In the genomic region with DNA sequence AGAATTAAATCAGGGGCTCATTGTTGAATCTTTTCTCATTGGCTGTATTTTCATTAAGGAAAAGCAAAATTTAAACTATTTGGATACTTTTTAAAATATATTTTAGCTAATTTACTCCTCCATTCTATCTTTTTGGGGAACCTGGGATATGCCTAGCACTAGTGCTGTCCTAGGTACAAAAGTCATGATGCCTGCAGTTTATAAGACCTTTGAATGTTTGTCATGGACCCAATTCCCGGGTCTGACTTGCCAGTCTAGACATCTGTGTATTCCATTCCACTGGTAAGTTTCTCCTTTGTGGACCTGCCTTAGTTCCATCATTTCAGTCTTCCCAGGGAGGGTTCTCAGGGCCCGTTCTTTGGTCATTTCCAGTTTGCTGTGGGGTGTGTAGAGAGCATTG, we compare ENCODE assay signal across 27 cellular contexts.
DNase-seq lines count a peak whose midpoint lies in the region; ATAC-seq, FAIRE-seq and TF ChIP-seq lines count a peak whose summit lies in the region.
"Had no signal": no experiment of that assay in that cellular context is flagged by ENCODE, and none has a peak within 500 bp of the region (broad histone marks: within the 10 kb centered on the region; RNA-seq: fewer than 3 reads in every experiment).

No MANE protein-coding gene starts in this region.

- CTCF ChIA-PET in HepG2 (lab: Yijun Ruan, JAX; ENCODE audit: low intra/inter-chr PET ratio, low total read pairs): no interaction called here

- peaks cover 5% of the 10 kb centered on the region for H3K36me3 Mint-ChIP-seq in type B pancreatic cell
- H3K36me3 Mint-ChIP-seq in stimulated activated naive B cell treated with anti-CD40 and anti-IgM and Interleukin-4, amounts not matched to agents 10 μg/mL and 1 μg/mL and 100 μg/mL, for 72 hours: no peaks in the 10 kb centered on the region
- H3K36me3 Mint-ChIP-seq: CD4-positive, alpha-beta memory T cell; IgD-negative memory B cell had no signal

- no peak for ATAC-seq in HepG2
- peak in 2 of 4 donors; percentile 34 to 66 for ATAC-seq in right lobe of liver
- no peak for ATAC-seq in stimulated activated naive B cell treated with anti-CD40 and anti-IgM and Interleukin-4, amounts not matched to agents 10 μg/mL and 1 μg/mL and 100 μg/mL, for 72 hours (replicated peaks)
- ATAC-seq: Panc1, SK-N-SH treated with all-trans-retinoic acid at 6 μM for 48 hours had no signal

- no peaks in the 10 kb centered on the region for H3K9me3 ChIP-seq in liver (ENCODE audit: control insufficient read depth in 4 of 4, low read length in 3 of 4)
- H3K9me3 ChIP-seq in HepG2 (ENCODE audit: low read length): no peaks in the 10 kb centered on the region
- H3K9me3 ChIP-seq in right lobe of liver: no peaks in the 10 kb centered on the region
- H3K9me3 ChIP-seq: BLaER1 treated with 17β-estradiol and CSF1 and Interleukin-3, amounts not matched to agents 10 nM and 100 nM; HAP-1 had no signal

- DNase-seq in HepG2 (ENCODE audit: low spot score): no peak
- no peak for DNase-seq in right lobe of liver
- no peak for DNase-seq in type B pancreatic cell (ENCODE audit: extremely low spot score, unreplicated experiment)
- no peak for DNase-seq in stimulated activated naive B cell treated with anti-CD40 and anti-IgM and Interleukin-4, amounts not matched to agents 10 μg/mL and 1 μg/mL and 100 μg/mL, for 72 hours
- no peak for DNase-seq in activated CD4-positive, alpha-beta T cell treated with anti-CD3 and anti-CD28 coated beads, Interleukin-2, amount 50 U/mL, for 48 hours
- no peak for DNase-seq in activated T-cell treated with anti-CD3 and anti-CD28 coated beads, Interleukin-2, amount 50 U/mL, for 1 hour
- DNase-seq: AML-193; CD4-positive, alpha-beta memory T cell; COR-L47; DMS79 treated with DMSO at 0.1 percent for 48 hours; GF-D8; GOT3; NCI-H1048; NCI-H1417 treated with DMSO at 0.1 percent for 48 hours; NCI-H1694 treated with DMSO at 0.1 percent for 48 hours; NCI-H2081; NCI-H2227 treated with DMSO at 0.1 percent for 48 hours; NCI-H526 treated with DMSO at 0.1 percent for 48 hours had no signal

- no peak for TF ChIP-seq RAD21 in liver (IDR thresholded peaks at IDR 0.05)
- no peak for TF ChIP-seq RAD21 in HepG2 (CRISPR knock-in tag; IDR thresholded peaks at IDR 0.05)

- H3K79me2 ChIP-seq in HepG2 (ENCODE audit: insufficient read depth, low read length): peaks cover 5% of the 10 kb centered on the region

- peaks cover 27% of the 10 kb centered on the region for H3K4me1 Mint-ChIP-seq in type B pancreatic cell (ENCODE audit: unreplicated experiment)
- H3K4me1 Mint-ChIP-seq in stimulated activated naive B cell treated with anti-CD40 and anti-IgM and Interleukin-4, amounts not matched to agents 10 μg/mL and 1 μg/mL and 100 μg/mL, for 72 hours: no peaks in the 10 kb centered on the region
- H3K4me1 Mint-ChIP-seq: CD4-positive, alpha-beta memory T cell; IgD-negative memory B cell had no signal

- H3K36me3 ChIP-seq in liver (ENCODE audit: control insufficient read depth in 4 of 4, insufficient read depth in 3 of 4, low read depth in 1 of 4, low read length in 3 of 4) (no peaks in the 10 kb centered on the region), HepG2 (replicated peaks in 1 of 2; ENCODE audit: control insufficient read depth in 1 of 2, insufficient read depth in 2 of 2, low read length in 2 of 2) (no peaks in the 10 kb centered on the region; a peak in 1 of 5 replicates), right lobe of liver (no peaks in the 10 kb centered on the region)
- H3K36me3 ChIP-seq: BLaER1 treated with 17β-estradiol and CSF1 and Interleukin-3, amounts not matched to agents 10 nM and 100 nM; HAP-1 had no signal

- no peak for TF ChIP-seq CTCF in liver (IDR thresholded peaks at IDR 0.05; ENCODE audit: low read depth, low read length, missing input control)
- no peak for TF ChIP-seq CTCF in HepG2 (CRISPR knock-in tag; IDR thresholded peaks at IDR 0.05)
- no peak for TF ChIP-seq CTCF in VCaP (conservative IDR thresholded peaks at IDR 0.05)
- no peak for TF ChIP-seq CTCF in right lobe of liver (IDR thresholded peaks at IDR 0.05)
- TF ChIP-seq CTCF in type B pancreatic cell (conservative IDR thresholded peaks at IDR 0.05): no peak

- peaks cover 5 to 23% (median 16%) of the 10 kb centered on the region in 4 donors for H3K4me1 ChIP-seq in liver (ENCODE audit: control insufficient read depth in 4 of 4, insufficient read depth in 4 of 4, low read length in 3 of 4)
- peaks cover 10% of the 10 kb centered on the region for H3K4me1 ChIP-seq in HepG2 (ENCODE audit: insufficient read depth, low read length)
- peaks cover 0 to 35% (median 11%) of the 10 kb centered on the region in 4 donors for H3K4me1 ChIP-seq in right lobe of liver
- H3K4me1 ChIP-seq: HAP-1 had no signal

- no peaks in the 10 kb centered on the region for H3K27me3 ChIP-seq in liver (ENCODE audit: control insufficient read depth in 4 of 4, insufficient read depth in 4 of 4, low read length in 3 of 4)
- H3K27me3 ChIP-seq in HepG2 (ENCODE audit: control insufficient read depth in 1 of 2, insufficient read depth in 2 of 2, low read length in 2 of 2): no peaks in the 10 kb centered on the region
- H3K27me3 ChIP-seq in right lobe of liver: no peaks in the 10 kb centered on the region
- H3K27me3 ChIP-seq: BLaER1 treated with 17β-estradiol and CSF1 and Interleukin-3, amounts not matched to agents 10 nM and 100 nM had no signal

- no peak overlapping the region for H3K4me3 ChIP-seq in liver (ENCODE audit: low read depth in 1 of 3, low read length in 3 of 3)
- H3K4me3 ChIP-seq in HepG2 (replicated peaks in 1 of 3; ENCODE audit: insufficient read depth in 1 of 3, low read depth in 2 of 3, low read length in 3 of 3): no peak overlapping the region
- H3K4me3 ChIP-seq in right lobe of liver: no peak overlapping the region
- H3K4me3 ChIP-seq: BLaER1 treated with 17β-estradiol and CSF1 and Interleukin-3, amounts not matched to agents 10 nM and 100 nM; HAP-1 had no signal

- no peaks in the 10 kb centered on the region for H3K9me3 Mint-ChIP-seq in type B pancreatic cell
- H3K9me3 Mint-ChIP-seq in stimulated activated naive B cell treated with anti-CD40 and anti-IgM and Interleukin-4, amounts not matched to agents 10 μg/mL and 1 μg/mL and 100 μg/mL, for 72 hours: no peaks in the 10 kb centered on the region

- no peaks in the 10 kb centered on the region for H3K27me3 Mint-ChIP-seq in type B pancreatic cell
- no peaks in the 10 kb centered on the region for H3K27me3 Mint-ChIP-seq in stimulated activated naive B cell treated with anti-CD40 and anti-IgM and Interleukin-4, amounts not matched to agents 10 μg/mL and 1 μg/mL and 100 μg/mL, for 72 hours

- 60% methylated on average over 2 of the region's 2 CpGs for WGBS in liver
- WGBS in HepG2 (ENCODE audit: low lambda C conversion rate): 86% methylated on average over 2 of the region's 2 CpGs
- 65% methylated on average over 2 of the region's 2 CpGs for WGBS in right lobe of liver (ENCODE audit: insufficient coverage, low coverage, low lambda C conversion rate, missing lambda C conversion rate)

- in situ Hi-C loops in HepG2 (cut with HindIII; ENCODE audit: extremely low pct_ligation_motif_present, low pct_unique_long_range_greater_than_20kb): no loop called here

- H4K20me1 ChIP-seq in HepG2 (ENCODE audit: insufficient read depth, low read length): no peaks in the 10 kb centered on the region
- H4K20me1 ChIP-seq: BLaER1 treated with 17β-estradiol and CSF1 and Interleukin-3, amounts not matched to agents 10 nM and 100 nM had no signal

- H3K4me3 Mint-ChIP-seq in type B pancreatic cell: no peak overlapping the region
- H3K4me3 Mint-ChIP-seq in stimulated activated naive B cell treated with anti-CD40 and anti-IgM and Interleukin-4, amounts not matched to agents 10 μg/mL and 1 μg/mL and 100 μg/mL, for 72 hours: no peak overlapping the region
- H3K4me3 Mint-ChIP-seq: CD4-positive, alpha-beta memory T cell; IgD-negative memory B cell had no signal

- no peak overlapping the region for H3K4me2 ChIP-seq in HepG2 (ENCODE audit: low read depth, low read length)
- H3K4me2 ChIP-seq: BLaER1 treated with 17β-estradiol and CSF1 and Interleukin-3, amounts not matched to agents 10 nM and 100 nM; KMS-11 had no signal

- no peak for FAIRE-seq in HepG2 (lab: Jason Lieb, UNC)
- FAIRE-seq: A204.1 had no signal

- intact Hi-C loops in HepG2 (cut with micrococcal nuclease; ENCODE audit: unreplicated experiment) (no loop called here), right lobe of liver (cut with DNase I) (no loop called here)

- H3K9ac ChIP-seq in liver (ENCODE audit: low read depth in 1 of 2, low read length in 2 of 2): no peak overlapping the region
- no peak overlapping the region for H3K9ac ChIP-seq in HepG2 (ENCODE audit: insufficient read depth, low read depth, low read length)
- H3K9ac ChIP-seq: BLaER1 treated with 17β-estradiol and CSF1 and Interleukin-3, amounts not matched to agents 10 nM and 100 nM; KMS-11 had no signal

- H3K27ac ChIP-seq in liver (ENCODE audit: low read depth in 1 of 2, low read length in 2 of 2) (no peak overlapping the region), HepG2 (ENCODE audit: extremely low read length, insufficient read depth, low read length) (no peak overlapping the region), VCaP (peak overlapping the region; percentile 97), right lobe of liver (peak overlapping the region in 2 of 3 donors; percentile 51 to 56)
- H3K27ac ChIP-seq: BLaER1 treated with 17β-estradiol and CSF1 and Interleukin-3, amounts not matched to agents 10 nM and 100 nM; KMS-11 had no signal

- BruUV-seq in HepG2 (replicated peaks; lab: Mats Ljungman, UMichigan): no TSS peak

- TF ChIP-seq POLR2A in HepG2 (IDR thresholded peaks at IDR 0.05; ENCODE audit: insufficient read depth in 1 of 2, low read depth in 2 of 2, low read length in 2 of 2): no peak
- no peak for TF ChIP-seq POLR2A in right lobe of liver (IDR thresholded peaks at IDR 0.05)

- POLR2A ChIA-PET in HepG2 (lab: Yijun Ruan, JAX): no interaction called here

- no peak overlapping the region for H2AFZ ChIP-seq in HepG2 (ENCODE audit: low read length)

- no peak for TF ChIP-seq EP300 in HepG2 (IDR thresholded peaks at IDR 0.05; ENCODE audit: low read depth in 2 of 2, low read length in 2 of 2)
- TF ChIP-seq EP300 in HepG2 (CRISPR knock-in tag; IDR thresholded peaks at IDR 0.05; ENCODE audit: borderline replicate concordance): no peak

- peak overlapping the region; percentile 79 for H3K27ac Mint-ChIP-seq in type B pancreatic cell
- H3K27ac Mint-ChIP-seq in stimulated activated naive B cell treated with anti-CD40 and anti-IgM and Interleukin-4, amounts not matched to agents 10 μg/mL and 1 μg/mL and 100 μg/mL, for 72 hours: no peak overlapping the region
- H3K27ac Mint-ChIP-seq: CD4-positive, alpha-beta memory T cell had no signal

TF ChIP-seq in liver, 16 proteins besides CTCF, POLR2A, EP300 and RAD21:
- TF ChIP-seq HNF4A (conservative IDR thresholded peaks at IDR 0.05): peak; percentile 40 to 44
- no peak for TF ChIP-seq HNF4G (IDR thresholded peaks at IDR 0.05)
TF ChIP-seq in liver: peak in this region for 1.

Comparison
In these comparisons a context has a peak if more than half of its experiments do, and no peak if none do; other contexts are left out.
1. H3K27ac ChIP-seq: peak in VCaP (single experiment) and right lobe of liver (2 of 3); none in liver (0 of 2) and HepG2 (single experiment).